9 cellular contexts compared by ENCODE assay signal in genomic region chrX:7083468-7084396, GRCh38.
DNase-seq lines count a peak whose midpoint lies in the region; ATAC-seq and TF ChIP-seq lines count a peak whose summit lies in the region.
"Had no signal": no experiment of that assay in that cellular context is flagged by ENCODE, and none has a peak within 500 bp of the region (broad histone marks: within the 10 kb centered on the region; RNA-seq: fewer than 3 reads in every experiment).

No MANE protein-coding gene starts in this region.

- WGBS in mesodermal cell (ENCODE audit: insufficient coverage in 2 of 2), 2 experiments, result 80 to 100% methylated on average over 1 to 5 of the region's 21 CpGs

- H3K36me3 ChIP-seq in mesodermal cell (ENCODE audit: control insufficient read depth, insufficient read depth, low read length), result no peaks in the 10 kb centered on the region
- no peaks in the 10 kb centered on the region for H3K36me3 ChIP-seq in upper lobe of right lung

- H3K4me1 Mint-ChIP-seq in activated naive CD8-positive, alpha-beta T cell treated with anti-CD3 and anti-CD28 coated beads for 36 hours, result peaks cover 35% of the 10 kb centered on the region

- no peaks in the 10 kb centered on the region for H3K27me3 ChIP-seq in upper lobe of right lung

- H3K4me3 ChIP-seq in mesodermal cell (ENCODE audit: extremely low read depth, insufficient read depth, low read length, poor library complexity, severe bottlenecking) (no peak overlapping the region), upper lobe of right lung (no peak overlapping the region)

- in situ Hi-C loops in ACHN (cut with HindIII; ENCODE audit: low pct_ligation_motif_present, low pct_unique_long_range_greater_than_20kb, low sequenced_read_pairs), result no loop called here
- in situ Hi-C loops in SK-MEL-5 (cut with HindIII; ENCODE audit: low pct_unique_long_range_greater_than_20kb, low sequenced_read_pairs), result no loop called here

- H3K4me1 ChIP-seq in mesodermal cell (ENCODE audit: control insufficient read depth, insufficient read depth, low read length, poor library complexity, severe bottlenecking), result peaks cover 19% of the 10 kb centered on the region
- H3K4me1 ChIP-seq in upper lobe of right lung, result no peaks in the 10 kb centered on the region

- H3K9me3 ChIP-seq in mesodermal cell (ENCODE audit: control insufficient read depth, low read length) (no peaks in the 10 kb centered on the region), upper lobe of right lung (no peaks in the 10 kb centered on the region)

- DNase-seq in ACHN, result peak; percentile 85
- peak; percentile 38 for DNase-seq in SK-MEL-5 (ENCODE audit: low read depth, low spot score)
- DNase-seq in activated naive CD8-positive, alpha-beta T cell treated with anti-CD3 and anti-CD28 coated beads for 36 hours, result peak; percentile 56
- DNase-seq in upper lobe of right lung, result no peak
- no peak for DNase-seq in hippocampal formation (lab: John Stamatoyannopoulos, UW)
- DNase-seq: right cardiac atrium had no signal

- peak overlapping the region; percentile 34 for H3K4me3 Mint-ChIP-seq in activated naive CD8-positive, alpha-beta T cell treated with anti-CD3 and anti-CD28 coated beads for 36 hours

- intact Hi-C loops in upper lobe of right lung (cut with DNase I), result no loop called here

- peak overlapping the region; percentile 72 for H3K27ac Mint-ChIP-seq in activated naive CD8-positive, alpha-beta T cell treated with anti-CD3 and anti-CD28 coated beads for 36 hours

- no peaks in the 10 kb centered on the region for H3K27me3 Mint-ChIP-seq in activated naive CD8-positive, alpha-beta T cell treated with anti-CD3 and anti-CD28 coated beads for 36 hours

- ATAC-seq in GM19023 (IDR thresholded peaks at IDR 0.05; ENCODE audit: unreplicated experiment) (peak; percentile 84), HG03139 (IDR thresholded peaks at IDR 0.05; ENCODE audit: unreplicated experiment) (peak; percentile 77), upper lobe of right lung (peak; percentile 69)

- TF ChIP-seq CTCF in upper lobe of right lung (IDR thresholded peaks at IDR 0.05), result no peak

- H3K36me3 Mint-ChIP-seq in activated naive CD8-positive, alpha-beta T cell treated with anti-CD3 and anti-CD28 coated beads for 36 hours, result peaks cover 19% of the 10 kb centered on the region

- no peaks in the 10 kb centered on the region for H3K9me3 Mint-ChIP-seq in activated naive CD8-positive, alpha-beta T cell treated with anti-CD3 and anti-CD28 coated beads for 36 hours

- H3K27ac ChIP-seq in mesodermal cell (ENCODE audit: low read depth, low read length, severe bottlenecking), result peak overlapping the region; percentile 10
- H3K27ac ChIP-seq in upper lobe of right lung, result no peak overlapping the region

Comparison
In these comparisons a context has a peak if more than half of its experiments do, and no peak if none do; other contexts are left out.
1. DNase-seq: peak in ACHN (single experiment), SK-MEL-5 (single experiment) and activated naive CD8-positive, alpha-beta T cell treated with anti-CD3 and anti-CD28 coated beads for 36 hours (single experiment); none in upper lobe of right lung (single experiment) and hippocampal formation (0 of 2).
2. Peak in every context shown above with its lines, with median percentiles within 50 percentile points of each other: ATAC-seq.